ENCODE assay signal across 15 cellular contexts in the genomic region with DNA sequence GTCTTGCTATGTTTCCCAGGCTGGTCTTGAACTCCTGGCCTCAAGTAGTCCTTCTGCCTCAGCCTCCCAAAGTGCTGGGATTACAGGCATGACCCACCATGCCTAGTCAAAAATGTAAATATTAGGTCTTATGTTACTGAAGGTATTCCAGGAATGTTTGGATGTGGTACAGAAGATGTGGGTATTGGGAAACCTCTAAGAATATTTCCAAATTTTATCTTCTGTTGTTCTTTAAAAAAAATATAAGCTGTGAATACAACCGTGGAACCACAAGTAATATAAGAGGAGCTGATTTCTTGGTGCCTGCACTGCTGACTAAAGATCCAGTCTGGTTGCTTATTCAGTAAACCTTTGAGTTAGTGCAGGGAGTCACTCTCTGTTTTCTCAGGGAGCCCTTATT.
"Had no signal": no experiment of that assay in that cellular context is flagged by ENCODE, and none has a peak within 500 bp of the region (broad histone marks: within the 10 kb centered on the region; RNA-seq: fewer than 3 reads in every experiment).

No MANE protein-coding gene starts in this region.

- H3K4me2 ChIP-seq: neural progenitor cell had no signal

- H3K36me3 ChIP-seq: neural progenitor cell, pancreas, WERI-Rb-1 had no signal

- H3K9me3 ChIP-seq: pancreas, testis had no signal

- H2AFZ ChIP-seq: neural progenitor cell had no signal

- H3K9ac ChIP-seq: neural progenitor cell had no signal

- H3K4me1 ChIP-seq: pancreas had no signal

- H3K4me3 ChIP-seq: lung, neural progenitor cell, pancreas, testis had no signal

- H3K27ac ChIP-seq: neural progenitor cell, pancreas, testis, WERI-Rb-1 had no signal

- DNase-seq: activated CD4-positive, alpha-beta T cell treated with anti-CD3 and anti-CD28 coated beads for 36 hours; activated CD8-positive, alpha-beta memory T cell treated with anti-CD3 and anti-CD28 coated beads, Interleukin-2, amount 50 U/mL, for 48 hours; activated CD8-positive, alpha-beta T cell treated with anti-CD3 and anti-CD28 coated beads, Interleukin-2, amount 10 ng/mL, durations not matched to agents 7 days and 5 days; activated naive CD4-positive, alpha-beta T cell treated with anti-CD3 and anti-CD28 coated beads for 36 hours; cerebellar nuclear complex; hippocampal formation; midbrain; pancreas; stimulated activated CD4-positive, alpha-beta T cell treated with anti-CD3 and anti-CD28 coated beads, Interleukin-15, amount 100 ng/mL, for 24 hours; stimulated activated CD4-positive, alpha-beta T cell treated with anti-CD3 and anti-CD28 coated beads, Interleukin-4, amount 100 ng/mL, for 24 hours; T-helper 1 cell; testis; WERI-Rb-1 had no signal

- H3K27me3 ChIP-seq: neural progenitor cell, pancreas, testis had no signal
